7 cellular contexts compared by ENCODE assay signal in the genomic region with DNA sequence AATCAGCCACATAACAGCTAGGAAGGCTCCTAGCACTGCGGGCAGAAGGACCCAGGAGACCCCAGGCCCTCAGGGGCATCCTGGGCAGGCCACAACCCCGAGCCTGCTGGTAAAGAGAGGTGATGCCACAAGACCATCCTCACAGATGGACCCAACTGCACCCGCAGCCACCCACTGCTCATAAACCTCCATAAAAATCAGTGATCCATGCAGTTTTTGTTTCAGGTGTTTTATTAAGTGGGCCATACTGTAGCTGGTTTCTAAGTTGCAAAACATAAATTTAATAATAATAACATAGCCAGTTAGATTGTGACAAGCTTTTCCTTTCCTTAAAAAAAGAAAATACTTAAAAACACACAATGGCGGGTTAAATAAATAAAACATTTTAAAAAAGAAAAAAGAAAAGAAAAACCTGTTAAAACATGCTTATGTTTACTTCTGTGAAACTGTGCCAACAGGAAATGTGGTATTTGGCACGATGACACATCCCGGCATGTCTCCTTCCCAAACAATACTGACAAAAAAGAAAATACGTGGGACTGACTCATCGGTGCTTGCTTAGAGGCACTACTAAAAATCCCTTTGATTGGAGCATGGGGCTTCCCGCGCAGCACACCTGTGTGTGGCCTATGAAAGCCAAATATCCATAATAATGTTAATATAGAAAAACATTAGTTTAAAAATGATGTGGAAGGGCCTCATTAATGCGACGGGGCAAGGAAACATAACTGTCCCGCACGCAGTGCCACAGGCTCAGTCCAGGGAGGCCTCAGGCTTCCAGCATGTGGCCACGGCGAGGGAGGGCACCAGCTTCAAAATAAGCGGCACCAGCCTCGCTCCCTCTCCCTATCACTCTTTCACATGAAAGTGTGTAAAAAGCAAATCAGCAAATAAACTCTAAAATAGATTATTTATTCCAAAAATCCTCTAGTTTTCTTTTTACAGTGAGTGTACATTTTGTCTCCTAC. TPM values are rescaled to one million over a fixed set of nuclear protein-coding genes. Genes with fewer than 3 reads are reported as not detected.
DNase-seq lines count a peak whose midpoint lies in the region; ATAC-seq lines count a peak whose summit lies in the region.

No MANE protein-coding gene starts in this region.

- in situ Hi-C loops in T47D (cut with HindIII; ENCODE audit: low pct_unique_long_range_greater_than_20kb, low sequenced_read_pairs) = no loop called here

- DNase-seq in HCEC 1CT = peak; percentile 89
- DNase-seq in NCI-H526 (lab: John Stamatoyannopoulos, UW) = peak; percentile 17 to 68
- peak; percentile 8 to 89 for DNase-seq in T47D (ENCODE audit: low read depth in 1 of 2, low spot score in 1 of 2)
- DNase-seq in lung microvascular endothelial cell (ENCODE audit: low read depth in 2 of 2) = peak; percentile 94 to 97
- DNase-seq in putamen (ENCODE audit: low spot score) = no peak

- ATAC-seq in GM18519 (IDR thresholded peaks at IDR 0.05; ENCODE audit: low FRiP score, unreplicated experiment) (no peak), HG02938 (IDR thresholded peaks at IDR 0.05; ENCODE audit: unreplicated experiment) (no peak)

RNA-seq across cellular contexts. Expression of gene SCUBE2, which starts 47.5 kb away (rescaled TPM):
- total RNA-seq in lung microvascular endothelial cell = 0.87 and 0.99 TPM in 2 replicates
